ENCODE assay signal across 9 cellular contexts in the genomic region with DNA sequence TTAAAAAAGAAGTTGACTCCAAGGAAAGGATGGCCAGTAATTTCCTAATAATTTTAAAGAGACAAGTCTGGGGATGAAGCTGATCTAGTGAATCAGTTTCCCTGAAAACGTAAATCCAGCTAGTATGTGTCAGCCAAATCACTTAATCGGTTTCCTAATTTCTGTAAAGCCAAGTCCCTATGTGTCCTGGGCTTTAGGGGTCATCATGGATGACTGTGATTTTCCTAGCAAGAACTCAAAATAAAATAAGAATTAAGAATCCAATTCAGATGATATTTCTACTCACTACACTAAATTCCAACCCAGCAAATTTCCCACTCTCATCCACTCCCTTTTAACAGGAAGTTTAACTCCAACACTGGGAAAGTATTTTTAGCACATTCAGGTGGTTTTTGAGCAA. TPM values are rescaled to one million over a fixed set of nuclear protein-coding genes. Genes with fewer than 3 reads are reported as not detected.
A peak's percentile ranks its signal among the peaks of the same experiment; 100 is the strongest.
DNase-seq lines count a peak whose midpoint lies in the region; ATAC-seq and TF ChIP-seq lines count a peak whose summit lies in the region.
"Had no signal": no experiment of that assay in that cellular context is flagged by ENCODE, and none has a peak within 500 bp of the region (broad histone marks: within the 10 kb centered on the region; RNA-seq: fewer than 3 reads in every experiment).

No MANE protein-coding gene starts in this region.

- no peaks in the 10 kb centered on the region for H3K27me3 ChIP-seq in Caco-2 (replicated peaks; ENCODE audit: control insufficient read depth, insufficient read depth, low read length)

- intact Hi-C loops in activated B cell treated with CpG ODN at 0.5 μM for 24 hours (cut with micrococcal nuclease) (loop anchor here (2.0 to 10.0 kb wide), 5 partner anchors 16 to 329 kb away; partner anchors contain the start of genes FOXO1, KBTBD6 and NAA16), sciatic nerve (cut with DNase I) (no loop called here), Caco-2 (cut with micrococcal nuclease; ENCODE audit: unreplicated experiment) (no loop called here)

- peaks cover 7% of the 10 kb centered on the region; the same call in 1 of the 2 replicates for H3K4me1 ChIP-seq in Caco-2

- H3K27ac Mint-ChIP-seq in activated B cell treated with CpG ODN at 0.5 μM for 24 hours (peak overlapping the region; percentile 86), Caco-2 (ENCODE audit: unreplicated experiment) (no peak overlapping the region)

- no TSS peak for BruUV-seq in Caco-2 (replicated peaks; lab: Mats Ljungman, UMichigan)

- CTCF ChIA-PET in activated B cell treated with CpG ODN at 0.5 μM for 24 hours (lab: Charles Lee) = interaction anchor here (0.8 kb wide), 1 partner anchor 72 kb away, joined by 3 read pairs; no protein-coding TSS in a partner anchor
- CTCF ChIA-PET in Caco-2 (lab: Charles Lee) = no interaction called here

- POLR2A ChIA-PET in activated B cell treated with CpG ODN at 0.5 μM for 24 hours (lab: Charles Lee) = interaction anchor here (0.6 kb wide), 1 partner anchor 23 kb away, joined by 3 read pairs; no protein-coding TSS in a partner anchor
- POLR2A ChIA-PET in Caco-2 (lab: Charles Lee) = no interaction called here

- TF ChIP-seq CTCF in activated B cell treated with CpG ODN at 0.5 μM for 24 hours (IDR thresholded peaks at IDR 0.05) (no peak), fibroblast of mammary gland (conservative IDR thresholded peaks at IDR 0.05; ENCODE audit: control insufficient read depth, insufficient read depth, low read depth, low read length) (no peak), Caco-2 (IDR thresholded peaks at IDR 0.05; ENCODE audit: insufficient read depth in 1 of 2, low read depth in 1 of 2, low read length in 1 of 2, severe bottlenecking in 1 of 2, unreplicated experiment in 1 of 2) (no peak)

- H3K27me3 Mint-ChIP-seq in activated B cell treated with CpG ODN at 0.5 μM for 24 hours (no peaks in the 10 kb centered on the region), Caco-2 (ENCODE audit: insufficient read depth, unreplicated experiment) (no peaks in the 10 kb centered on the region)

- H3K36me3 ChIP-seq in Caco-2 (ENCODE audit: control insufficient read depth, insufficient read depth, low read length) = no peaks in the 10 kb centered on the region

- H3K4me3 ChIP-seq in fibroblast of mammary gland (ENCODE audit: control insufficient read depth, low read depth, low read length) (no peak overlapping the region), Caco-2 (ENCODE audit: low read depth, low read length) (no peak overlapping the region)

- no peak for ATAC-seq in activated B cell treated with CpG ODN at 0.5 μM for 24 hours (ENCODE audit: low read depth)
- peak; percentile 21 for ATAC-seq in sciatic nerve
- no peak for ATAC-seq in HG03159 (IDR thresholded peaks at IDR 0.05; ENCODE audit: unreplicated experiment)

- H3K9me3 Mint-ChIP-seq in activated B cell treated with CpG ODN at 0.5 μM for 24 hours (no peaks in the 10 kb centered on the region), Caco-2 (ENCODE audit: unreplicated experiment) (no peaks in the 10 kb centered on the region)

- no peaks in the 10 kb centered on the region for H3K9me3 ChIP-seq in Caco-2

- H3K4me3 Mint-ChIP-seq in activated B cell treated with CpG ODN at 0.5 μM for 24 hours (peak overlapping the region; percentile 87), Caco-2 (ENCODE audit: unreplicated experiment) (no peak overlapping the region)

- peak; percentile 10 for DNase-seq in EH (ENCODE audit: low read depth)
- no peak for DNase-seq in activated B cell treated with CpG ODN at 0.5 μM for 24 hours
- DNase-seq in fibroblast of mammary gland (ENCODE audit: low read depth) = peak; percentile 45
- DNase-seq in sciatic nerve (ENCODE audit: low spot score) = no peak
- DNase-seq in Caco-2 = no peak
- DNase-seq in SK-N-DZ (ENCODE audit: low spot score) = no peak
- no peak for DNase-seq in DMS153 (lab: John Stamatoyannopoulos, UW)
- DNase-seq: NCI-H1048 had no signal

- H3K36me3 Mint-ChIP-seq in activated B cell treated with CpG ODN at 0.5 μM for 24 hours (ENCODE audit: low read depth) = peaks cover 34% of the 10 kb centered on the region
- peaks cover 33% of the 10 kb centered on the region for H3K36me3 Mint-ChIP-seq in Caco-2 (ENCODE audit: insufficient read depth, unreplicated experiment)

- H3K4me1 Mint-ChIP-seq in activated B cell treated with CpG ODN at 0.5 μM for 24 hours = peaks cover 80% of the 10 kb centered on the region
- peaks cover 30% of the 10 kb centered on the region for H3K4me1 Mint-ChIP-seq in Caco-2 (ENCODE audit: low read depth, unreplicated experiment)

RNA-seq across cellular contexts. Expression of gene ELF1, which starts 35.8 kb away (rescaled TPM):
- total RNA-seq in activated B cell treated with CpG ODN at 0.5 μM for 24 hours (129 and 136 TPM in 2 replicates), sciatic nerve (61.7 TPM), Caco-2 (2022) (108 and 116 TPM in 2 replicates)
- polyA plus RNA-seq in SK-N-DZ (2014; cell fraction: cytosol; rRNA removed) = 2.1 and 2.9 TPM in 2 replicates
- 1.3 and 4.8 TPM in 2 replicates for polyA plus RNA-seq in SK-N-DZ (2014; cell fraction: nucleus; rRNA removed)

Comparison
In these comparisons a context has a peak if more than half of its experiments do, and no peak if none do; other contexts are left out.
1. DNase-seq: peak in EH (single experiment) and fibroblast of mammary gland (single experiment); none in activated B cell treated with CpG ODN at 0.5 μM for 24 hours (single experiment), sciatic nerve (single experiment), Caco-2 (0 of 2), SK-N-DZ (single experiment) and DMS153 (single experiment).